ENCODE assay signal across 25 cellular contexts in genomic region chr1:65734976-65735375, GRCh38. TPM values are rescaled to one million over a fixed set of nuclear protein-coding genes. Genes with fewer than 3 reads are reported as not detected.
DNase-seq lines count a peak whose midpoint lies in the region; ATAC-seq and TF ChIP-seq lines count a peak whose summit lies in the region.
"Had no signal": no experiment of that assay in that cellular context is flagged by ENCODE, and none has a peak within 500 bp of the region (broad histone marks: within the 10 kb centered on the region; RNA-seq: fewer than 3 reads in every experiment).

No MANE protein-coding gene starts in this region.

- H3K4me1 ChIP-seq in GM23248 (ENCODE audit: insufficient read depth) (peaks cover 10% of the 10 kb centered on the region), PC-3 (ENCODE audit: insufficient read depth, low read length) (no peaks in the 10 kb centered on the region), gastroesophageal sphincter (no peaks in the 10 kb centered on the region)

- H3K36me3 ChIP-seq in GM23248 (ENCODE audit: low read depth) (no peaks in the 10 kb centered on the region), PC-3 (ENCODE audit: low read depth, low read length) (no peaks in the 10 kb centered on the region), gastroesophageal sphincter (no peaks in the 10 kb centered on the region)

- H3K4me2 ChIP-seq in GM23248 (ENCODE audit: unreplicated experiment), result peak overlapping the region; percentile 16
- no peak overlapping the region for H3K4me2 ChIP-seq in PC-3 (ENCODE audit: low read length)

- peaks cover 5% of the 10 kb centered on the region; the same call in 1 of the 2 replicates for H3F3A ChIP-seq in GM23248 (ENCODE audit: insufficient read depth)
- H3F3A ChIP-seq in PC-3 (ENCODE audit: low read length, unreplicated experiment), result no peaks in the 10 kb centered on the region

- in situ Hi-C loops in GM23248 (cut with MboI), result no loop called here

- no peaks in the 10 kb centered on the region for H3K79me2 ChIP-seq in GM23248 (ENCODE audit: insufficient read depth)
- H3K79me2 ChIP-seq in PC-3 (ENCODE audit: low read length), result no peaks in the 10 kb centered on the region

- ATAC-seq in PC-3 (no peak), gastroesophageal sphincter (no peak)
- ATAC-seq: HepG2, Panc1, SK-N-SH treated with all-trans-retinoic acid at 6 μM for 48 hours had no signal

- no peak overlapping the region for H3K4me3 ChIP-seq in GM23248
- H3K4me3 ChIP-seq in PC-3 (ENCODE audit: low read length), result no peak overlapping the region
- H3K4me3 ChIP-seq in gastroesophageal sphincter, result no peak overlapping the region

- H3K4me1 Mint-ChIP-seq in T-helper 2 cell treated with Interferon-gamma antibody and Interleukin-4, amounts not matched to agents 5 μg/mL and 100 μg/mL, for 36 hours (ENCODE audit: low read depth), result no peaks in the 10 kb centered on the region
- H3K4me1 Mint-ChIP-seq: B cell, CD14-positive monocyte had no signal

- H3K9me3 Mint-ChIP-seq in T-helper 2 cell treated with Interferon-gamma antibody and Interleukin-4, amounts not matched to agents 5 μg/mL and 100 μg/mL, for 36 hours, result no peaks in the 10 kb centered on the region
- H3K9me3 Mint-ChIP-seq: HFFc6 had no signal

- H3K27me3 ChIP-seq in GM23248 (replicated peaks; ENCODE audit: insufficient read depth), result no peaks in the 10 kb centered on the region
- H3K27me3 ChIP-seq in PC-3 (ENCODE audit: low read length), result peaks cover 20% of the 10 kb centered on the region
- no peaks in the 10 kb centered on the region for H3K27me3 ChIP-seq in gastroesophageal sphincter

- H3K9ac ChIP-seq in GM23248, result no peak overlapping the region
- H3K9ac ChIP-seq in PC-3 (ENCODE audit: low read length), result no peak overlapping the region

- WGBS in GM23248 (ENCODE audit: low coverage in 1 of 2, low lambda C conversion rate in 2 of 2, missing lambda C conversion rate in 2 of 2), 2 experiments, result 47 to 55% methylated on average over 2 of the region's 2 CpGs
- WGBS in gastroesophageal sphincter (ENCODE audit: low coverage in 1 of 2), 2 donors, result 74 to 86% methylated on average over 2 of the region's 2 CpGs

- H3K9me2 ChIP-seq in GM23248 (ENCODE audit: insufficient read depth), result no peaks in the 10 kb centered on the region
- H3K9me2 ChIP-seq in PC-3 (replicated peaks; ENCODE audit: low read length), result no peaks in the 10 kb centered on the region

- H3K4me3 Mint-ChIP-seq in T-helper 2 cell treated with Interferon-gamma antibody and Interleukin-4, amounts not matched to agents 5 μg/mL and 100 μg/mL, for 36 hours, result no peak overlapping the region
- H3K4me3 Mint-ChIP-seq: B cell, CD14-positive monocyte, HFFc6 had no signal

- H3K27ac ChIP-seq in GM23248 (no peak overlapping the region), PC-3 (ENCODE audit: low read length) (no peak overlapping the region), gastroesophageal sphincter (no peak overlapping the region)
- H3K27ac ChIP-seq: 22Rv1 had no signal

- no peak for TF ChIP-seq CTCF in PC-3 (conservative IDR thresholded peaks at IDR 0.05; ENCODE audit: low read depth, low read length)
- no peak for TF ChIP-seq CTCF in gastroesophageal sphincter (IDR thresholded peaks at IDR 0.05)

- H2AFZ ChIP-seq in GM23248 (0 out of 2 replicates have a peak overlapping the region, but pooled peaks have one; percentile 39), PC-3 (ENCODE audit: low read length) (no peak overlapping the region)

- H4K20me1 ChIP-seq in GM23248 (ENCODE audit: insufficient read depth) (no peaks in the 10 kb centered on the region), PC-3 (ENCODE audit: low read length) (no peaks in the 10 kb centered on the region)

- H3K27me3 Mint-ChIP-seq in T-helper 2 cell treated with Interferon-gamma antibody and Interleukin-4, amounts not matched to agents 5 μg/mL and 100 μg/mL, for 36 hours (ENCODE audit: low read depth), result no peaks in the 10 kb centered on the region
- H3K27me3 Mint-ChIP-seq: B cell had no signal

- no peak overlapping the region for H3K27ac Mint-ChIP-seq in T-helper 2 cell treated with Interferon-gamma antibody and Interleukin-4, amounts not matched to agents 5 μg/mL and 100 μg/mL, for 36 hours
- H3K27ac Mint-ChIP-seq: B cell, CD14-positive monocyte, HFFc6 had no signal

- POLR2A ChIA-PET in PC-3 (lab: Charles Lee; ENCODE audit: unreplicated experiment), result no interaction called here

- H3K9me3 ChIP-seq in GM23248 (ENCODE audit: low read depth) (no peaks in the 10 kb centered on the region), PC-3 (ENCODE audit: low read length) (no peaks in the 10 kb centered on the region), gastroesophageal sphincter (no peaks in the 10 kb centered on the region)

- H3K36me3 Mint-ChIP-seq in T-helper 2 cell treated with Interferon-gamma antibody and Interleukin-4, amounts not matched to agents 5 μg/mL and 100 μg/mL, for 36 hours (ENCODE audit: low read depth), result no peaks in the 10 kb centered on the region
- H3K36me3 Mint-ChIP-seq: CD14-positive monocyte had no signal

- DNase-seq in AG08395 (ENCODE audit: low spot score), result peak; percentile 31
- DNase-seq in GM23248, result peak; percentile 48
- DNase-seq in PC-3, result peak; percentile 25
- DNase-seq in fibroblast of peridontal ligament (ENCODE audit: extremely low read depth), result peak; percentile 25
- no peak for DNase-seq in epidermal melanocyte (ENCODE audit: insufficient read length, low spot score)
- DNase-seq in T-helper 2 cell treated with Interferon-gamma antibody and Interleukin-4, amounts not matched to agents 5 μg/mL and 100 μg/mL, for 36 hours (ENCODE audit: low spot score), result no peak
- no peak for DNase-seq in activated CD4-positive, alpha-beta T cell treated with anti-CD3 and anti-CD28 coated beads for 1 hour
- DNase-seq: ACHN; DMS53; HFFc6; KBM-7; NCI-H1105; NCI-H146; NCI-H2029; NCI-H2227 treated with DMSO at 0.1 percent for 48 hours; NCI-H510A treated with DMSO at 0.1 percent for 48 hours; NCI-H748 treated with DMSO at 0.1 percent for 48 hours; NK-92 treated with Interleukin-12 subunit alpha and Interleukin-12 subunit beta, amount 100 ng/mL, for 24 hours had no signal

- TF ChIP-seq POLR2A in gastroesophageal sphincter (IDR thresholded peaks at IDR 0.05), result no peak

- CTCF ChIA-PET in PC-3 (lab: Charles Lee), result no interaction called here

- intact Hi-C loops in PC-3 (cut with micrococcal nuclease), result no loop called here

- TF ChIP-seq EP300 in gastroesophageal sphincter (IDR thresholded peaks at IDR 0.05), result no peak

- BruUV-seq in PC-3 (replicated peaks; lab: Mats Ljungman, UMichigan), result no TSS peak

RNA-seq across cellular contexts. Expression of gene PDE4B, which starts 57.7 kb away (rescaled TPM):
- total RNA-seq in GM23248 (2014; rRNA removed; shearing (Covaris generic)), result 36.2 and 36.7 TPM in 2 replicates
- polyA plus RNA-seq in GM23248 (2016; fragmentation: Nextera tagmentation; extraction: Ambion mirVana), result 19.6 and 19.9 TPM in 2 replicates
- 1.4 and 1.7 TPM in 2 replicates for total RNA-seq in PC-3 (2014; rRNA removed)
- total RNA-seq in gastroesophageal sphincter, result 10 to 100 TPM in 2 of 4 donors, 1 to 10 TPM in 2; 5.9 to 16.2 (median 8.8) TPM
- total RNA-seq: HepG2 had no signal
- polyA plus RNA-seq: HepG2 had no signal

Comparison
In these comparisons a context has a peak if more than half of its experiments do, and no peak if none do; other contexts are left out.
1. DNase-seq: peak in AG08395 (single experiment), GM23248 (single experiment), PC-3 (single experiment) and fibroblast of peridontal ligament (single experiment); none in epidermal melanocyte (single experiment), T-helper 2 cell treated with Interferon-gamma antibody and Interleukin-4, amounts not matched to agents 5 μg/mL and 100 μg/mL, for 36 hours (single experiment) and activated CD4-positive, alpha-beta T cell treated with anti-CD3 and anti-CD28 coated beads for 1 hour (single experiment).